In the genomic region with DNA sequence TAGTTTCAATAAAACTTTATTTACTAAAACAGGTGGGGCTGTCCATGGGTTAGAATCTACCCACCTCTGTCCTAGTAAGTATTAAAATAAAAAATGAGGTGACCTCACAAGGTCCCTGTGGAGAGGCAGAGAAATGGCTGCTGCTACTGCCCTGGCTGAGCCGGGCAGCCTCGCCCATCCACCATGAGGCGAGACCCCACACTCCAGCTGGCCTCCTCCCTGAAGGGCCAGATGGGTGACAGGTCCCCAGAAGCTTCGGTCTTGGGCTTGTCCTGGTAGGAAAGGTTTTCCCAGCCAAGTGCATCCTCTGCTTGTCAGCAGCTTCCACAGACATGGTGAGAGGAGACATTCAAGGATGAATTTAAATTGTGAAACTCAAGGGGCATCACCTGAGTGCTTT, we compare ENCODE assay signal across 22 cellular contexts.
"Had no signal": no experiment of that assay in that cellular context is flagged by ENCODE, and none has a peak within 500 bp of the region (broad histone marks: within the 10 kb centered on the region; RNA-seq: fewer than 3 reads in every experiment).

No MANE protein-coding gene starts in this region.

- H3K4me3 Mint-ChIP-seq: memory B cell, nephron had no signal

- H3K27ac ChIP-seq: heart left ventricle, left lung, lower lobe of right lung, parathyroid adenoma, psoas muscle, right lobe of liver, skin epidermis, uterus had no signal

- DNase-seq: dermis blood vessel endothelial cell; erythroblast; heart left ventricle; hypothalamus; lower lobe of right lung; naive B cell; occipital lobe; psoas muscle; retina; stimulated activated CD4-positive, alpha-beta T cell treated with anti-CD3 and anti-CD28 coated beads, Interleukin-12 subunit alpha, Interleukin-12 subunit beta, amount 100 ng/mL, for 4 hours; stimulated activated naive CD4-positive, alpha-beta T cell; trophoblast cell; uterus had no signal

- H3K9me3 ChIP-seq: heart left ventricle, left lung, lower lobe of right lung, psoas muscle, right lobe of liver, uterus had no signal

- H3K4me1 ChIP-seq: left lung, lower lobe of right lung, parathyroid adenoma, psoas muscle, right lobe of liver, uterus had no signal

- H3K27me3 ChIP-seq: heart left ventricle, left lung, right lobe of liver, uterus had no signal

- H3K9ac ChIP-seq: parathyroid adenoma had no signal

- H2AFZ ChIP-seq: parathyroid adenoma had no signal

- H3K4me1 Mint-ChIP-seq: memory B cell, naive B cell had no signal

- FAIRE-seq: endothelial cell of umbilical vein, frontal cortex, islet of Langerhans had no signal

- H3K79me2 ChIP-seq: parathyroid adenoma had no signal

- H3K4me3 ChIP-seq: heart left ventricle, left lung, lower lobe of right lung, psoas muscle, right lobe of liver, skin epidermis, uterus had no signal

- H3K36me3 ChIP-seq: heart left ventricle, left lung, lower lobe of right lung, right lobe of liver, uterus had no signal

- H3K27ac Mint-ChIP-seq: memory B cell had no signal

- H3K36me3 Mint-ChIP-seq: memory B cell, naive B cell had no signal

- H3K27me3 Mint-ChIP-seq: memory B cell had no signal

- H3K9me3 Mint-ChIP-seq: memory B cell, naive B cell, nephron had no signal
